In the genomic region with DNA sequence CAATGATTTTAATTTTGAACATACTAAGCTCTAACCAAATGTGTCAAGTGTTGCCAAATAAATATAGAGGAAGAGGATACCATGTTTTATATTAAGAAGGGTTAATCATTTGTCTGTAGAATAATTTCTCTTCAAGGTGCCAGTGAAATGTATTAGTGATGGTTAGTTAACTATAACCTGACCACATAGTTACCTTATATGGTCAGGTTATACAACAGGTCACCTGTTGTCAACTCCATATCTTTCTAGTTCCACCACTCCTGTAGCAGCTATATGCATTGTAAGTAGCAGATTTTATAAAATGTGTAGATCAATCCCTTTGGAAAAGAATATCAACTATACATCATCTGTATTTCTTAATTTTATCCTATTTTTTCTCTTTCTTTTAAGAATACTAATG, we compare ENCODE assay signal across 29 cellular contexts. TPM values are rescaled to one million over a fixed set of nuclear protein-coding genes. Genes with fewer than 3 reads are reported as not detected.
"Had no signal": no experiment of that assay in that cellular context is flagged by ENCODE, and none has a peak within 500 bp of the region (broad histone marks: within the 10 kb centered on the region; RNA-seq: fewer than 3 reads in every experiment).

No MANE protein-coding gene starts in this region.

- DNase-seq: colonic mucosa; cortex of kidney; effector CD8-positive, alpha-beta T cell; effector memory CD8-positive, alpha-beta T cell; endodermal cell; erythroblast; esophagus squamous epithelium; foreskin fibroblast; foreskin melanocyte; gastrocnemius medialis; glutamatergic neuron; head of caudate nucleus; heart right ventricle; hippocampal formation; left cardiac atrium; left lung; left ventricle myocardium superior; lower lobe of right lung; mesenchymal stem cell; mucosa of descending colon; naive B cell had no signal

- H3K27me3 ChIP-seq: colonic mucosa, esophagus squamous epithelium, gastrocnemius medialis, heart right ventricle, left lung had no signal

- H3K27ac ChIP-seq: colonic mucosa, epithelial cell of prostate, esophagus squamous epithelium, gastrocnemius medialis, heart right ventricle, left lung, lower lobe of right lung had no signal

- H3K4me1 Mint-ChIP-seq: naive B cell had no signal

- ATAC-seq: effector memory CD8-positive, alpha-beta T cell; esophagus mucosa; gastrocnemius medialis; heart right ventricle; left cardiac atrium; left lung; left ventricle myocardium superior; lower lobe of right lung; mucosa of descending colon had no signal

- H3K27me3 Mint-ChIP-seq: dendritic cell treated with granulocyte-macrophage colony-stimulating factor and Interleukin-4, amounts not matched to agents 40 ng/mL and 50 ng/mL, for 4 days; effector memory CD8-positive, alpha-beta T cell had no signal

- H3K36me3 Mint-ChIP-seq: mesothelial cell of epicardium, naive B cell had no signal

- H3K4me1 ChIP-seq: colonic mucosa, esophagus squamous epithelium, gastrocnemius medialis, heart right ventricle, left lung, lower lobe of right lung had no signal

- H3K4me3 Mint-ChIP-seq: dendritic cell treated with granulocyte-macrophage colony-stimulating factor and Interleukin-4, amounts not matched to agents 40 ng/mL and 50 ng/mL, for 4 days; effector memory CD8-positive, alpha-beta T cell; endodermal cell; mesothelial cell of epicardium; naive B cell had no signal

- H3K27ac Mint-ChIP-seq: dendritic cell treated with granulocyte-macrophage colony-stimulating factor and Interleukin-4, amounts not matched to agents 40 ng/mL and 50 ng/mL, for 4 days; effector memory CD8-positive, alpha-beta T cell; endodermal cell; mesothelial cell of epicardium; naive B cell had no signal

- H3K9me3 ChIP-seq: colonic mucosa, esophagus squamous epithelium, gastrocnemius medialis, heart right ventricle, left lung, lower lobe of right lung, mucosa of descending colon had no signal

- H3K9me3 Mint-ChIP-seq: dendritic cell treated with granulocyte-macrophage colony-stimulating factor and Interleukin-4, amounts not matched to agents 40 ng/mL and 50 ng/mL, for 4 days; endodermal cell had no signal

- H3K4me3 ChIP-seq: colonic mucosa, esophagus squamous epithelium, gastrocnemius medialis, heart right ventricle, left lung, lower lobe of right lung, mucosa of descending colon had no signal

- H3K36me3 ChIP-seq: colonic mucosa, esophagus squamous epithelium, gastrocnemius medialis, heart right ventricle, left lung, lower lobe of right lung had no signal

RNA-seq across cellular contexts. Expression of a gene that starts 35.1 kb away (rescaled TPM):
- total RNA-seq: dermis microvascular lymphatic vessel endothelial cell, glomerular endothelial cell, lung microvascular endothelial cell, myocyte had no signal
